16 cellular contexts compared by ENCODE assay signal in the genomic region with DNA sequence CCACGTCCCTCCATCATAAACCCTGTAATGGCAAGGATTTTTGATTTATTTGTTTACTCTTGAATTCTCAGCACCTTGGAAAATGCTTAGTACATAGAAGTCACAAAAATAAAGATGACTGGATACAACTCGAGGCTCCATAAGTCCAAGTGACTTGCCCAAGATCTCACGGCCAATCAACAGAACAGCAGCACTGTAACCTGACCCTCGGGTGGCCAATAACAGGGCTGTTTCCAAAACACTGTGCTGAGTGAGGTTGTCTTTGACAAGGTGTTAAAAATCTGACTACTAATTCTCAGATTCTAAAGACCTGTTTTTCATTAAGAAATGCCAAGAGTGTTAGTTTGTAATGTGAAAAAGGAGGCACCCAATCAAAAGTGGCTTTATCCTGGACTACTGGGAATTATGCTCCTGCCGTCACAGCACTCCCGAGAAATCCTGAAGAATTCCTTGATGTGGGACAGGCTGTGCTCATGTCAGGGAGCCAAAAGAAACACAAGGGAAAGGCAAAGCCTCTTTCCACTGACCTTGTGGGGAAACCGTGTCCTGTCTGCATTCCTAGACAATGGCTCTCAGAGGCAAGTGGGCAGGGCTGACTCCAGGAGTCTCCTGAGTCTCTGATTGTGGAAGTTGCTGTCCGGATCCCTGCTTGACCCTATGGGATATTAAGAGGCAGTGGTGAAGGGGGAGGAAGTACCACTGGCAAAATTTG.
DNase-seq lines count a peak whose midpoint lies in the region; ATAC-seq and TF ChIP-seq lines count a peak whose summit lies in the region.
"Had no signal": no experiment of that assay in that cellular context is flagged by ENCODE, and none has a peak within 500 bp of the region (broad histone marks: within the 10 kb centered on the region; RNA-seq: fewer than 3 reads in every experiment).

No MANE protein-coding gene starts in this region.

- peaks cover 25% of the 10 kb centered on the region for H3K4me1 Mint-ChIP-seq in WTC11
- H3K4me1 Mint-ChIP-seq: activated naive CD4-positive, alpha-beta T cell treated with anti-CD3 and anti-CD28 coated beads, Interleukin-2, amount 10 ng/mL, durations not matched to agents 7 days and 5 days; IgD-negative memory B cell had no signal

- no peaks in the 10 kb centered on the region for H3K9me3 ChIP-seq in right cardiac atrium (ENCODE audit: control insufficient read depth, low read length)

- H3K36me3 Mint-ChIP-seq in WTC11, result no peaks in the 10 kb centered on the region; the same call in 1 of the 2 replicates
- H3K36me3 Mint-ChIP-seq: activated naive CD4-positive, alpha-beta T cell treated with anti-CD3 and anti-CD28 coated beads, Interleukin-2, amount 10 ng/mL, durations not matched to agents 7 days and 5 days; IgD-negative memory B cell; type B pancreatic cell had no signal

- POLR2A ChIA-PET in WTC11 (lab: Charles Lee), result no interaction called here

- peaks cover 11% of the 10 kb centered on the region for H3K9me3 Mint-ChIP-seq in WTC11
- H3K9me3 Mint-ChIP-seq: activated naive CD4-positive, alpha-beta T cell treated with anti-CD3 and anti-CD28 coated beads, Interleukin-2, amount 10 ng/mL, durations not matched to agents 7 days and 5 days; type B pancreatic cell had no signal

- CTCF ChIA-PET in WTC11 (lab: Charles Lee), result no interaction called here

- peaks cover 1% of the 10 kb centered on the region for H3K4me1 ChIP-seq in right cardiac atrium (ENCODE audit: control insufficient read depth, insufficient read depth, low read length)
- H3K4me1 ChIP-seq: foreskin keratinocyte had no signal

- DNase-seq in EH (ENCODE audit: low read depth) (peak; percentile 70), choroid plexus epithelial cell (ENCODE audit: low read depth) (peak; percentile 51), right cardiac atrium (peak; percentile 66 to 83 (median 71)), retinal pigment epithelial cell (ENCODE audit: low read depth) (peak; percentile 78), RKO (ENCODE audit: low spot score) (no peak), WTC11 (ENCODE audit: low spot score) (no peak)
- DNase-seq in activated effector memory CD4-positive, alpha-beta T cell treated with anti-CD3 and anti-CD28 coated beads, Interleukin-2, amount 50 U/mL, for 16 hours, result no peak
- DNase-seq in activated naive CD4-positive, alpha-beta T cell (lab: John Stamatoyannopoulos, UW), result no peak
- DNase-seq: activated naive CD4-positive, alpha-beta T cell treated with anti-CD3 and anti-CD28 coated beads, Interleukin-2, amount 10 ng/mL, durations not matched to agents 7 days and 5 days; cortex of kidney; foreskin keratinocyte; NCI-H1105 treated with DMSO at 0.1 percent for 48 hours; stimulated activated CD4-positive, alpha-beta T cell treated with anti-CD3 and anti-CD28 coated beads, Interleukin-15, amount 100 ng/mL, for 24 hours; SW 1271 had no signal

- intact Hi-C loops in right cardiac atrium (cut with DNase I), result no loop called here

- peak; percentile 90 to 96 for ATAC-seq in right cardiac atrium
- no peak for ATAC-seq in WTC11
- ATAC-seq: foreskin keratinocyte had no signal

- TF ChIP-seq CTCF in choroid plexus epithelial cell (conservative IDR thresholded peaks at IDR 0.05; ENCODE audit: low read depth, low read length) (no peak), retinal pigment epithelial cell (conservative IDR thresholded peaks at IDR 0.05; ENCODE audit: low read depth, low read length) (no peak), WTC11 (IDR thresholded peaks at IDR 0.05) (no peak)

- no peak overlapping the region for H3K4me3 Mint-ChIP-seq in WTC11
- H3K4me3 Mint-ChIP-seq: activated naive CD4-positive, alpha-beta T cell treated with anti-CD3 and anti-CD28 coated beads, Interleukin-2, amount 10 ng/mL, durations not matched to agents 7 days and 5 days; IgD-negative memory B cell; type B pancreatic cell had no signal

- H3K27me3 Mint-ChIP-seq in WTC11 (ENCODE audit: low read depth), result no peaks in the 10 kb centered on the region; the same call in 1 of the 2 replicates
- H3K27me3 Mint-ChIP-seq: type B pancreatic cell had no signal

- H3K4me3 ChIP-seq in choroid plexus epithelial cell (ENCODE audit: low read depth, low read length) (no peak overlapping the region), right cardiac atrium (ENCODE audit: low read length) (no peak overlapping the region), retinal pigment epithelial cell (ENCODE audit: low read length) (no peak overlapping the region)

- WGBS in right cardiac atrium, result 53% methylated on average over 8 of the region's 8 CpGs

- no peaks in the 10 kb centered on the region for H3K27me3 ChIP-seq in right cardiac atrium (ENCODE audit: control insufficient read depth, insufficient read depth)

- H3K27ac ChIP-seq in right cardiac atrium (ENCODE audit: low read length), result no peak overlapping the region
- H3K27ac ChIP-seq: foreskin keratinocyte had no signal

- H3K27ac Mint-ChIP-seq in WTC11, result no peak overlapping the region
- H3K27ac Mint-ChIP-seq: activated naive CD4-positive, alpha-beta T cell treated with anti-CD3 and anti-CD28 coated beads, Interleukin-2, amount 10 ng/mL, durations not matched to agents 7 days and 5 days; IgD-negative memory B cell; type B pancreatic cell had no signal

TF ChIP-seq in WTC11, 78 proteins besides CTCF, POLR2A, EP300 and RAD21:
- TF ChIP-seq, protein P1, sequence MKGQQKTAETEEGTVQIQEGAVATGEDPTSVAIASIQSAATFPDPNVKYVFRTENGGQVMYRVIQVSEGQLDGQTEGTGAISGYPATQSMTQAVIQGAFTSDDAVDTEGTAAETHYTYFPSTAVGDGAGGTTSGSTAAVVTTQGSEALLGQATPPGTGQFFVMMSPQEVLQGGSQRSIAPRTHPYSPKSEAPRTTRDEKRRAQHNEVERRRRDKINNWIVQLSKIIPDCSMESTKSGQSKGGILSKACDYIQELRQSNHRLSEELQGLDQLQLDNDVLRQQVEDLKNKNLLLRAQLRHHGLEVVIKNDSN (CRISPR knock-in tag; IDR thresholded peaks at IDR 0.05), result no peak
- no peak for TF ChIP-seq RORB (CRISPR knock-in tag; IDR thresholded peaks at IDR 0.05)
- no peak for TF ChIP-seq ZNF232 (CRISPR knock-in tag; IDR thresholded peaks at IDR 0.05)
- TF ChIP-seq CREM (CRISPR knock-in tag; IDR thresholded peaks at IDR 0.05), result no peak
- TF ChIP-seq ZNF219 (CRISPR knock-in tag; IDR thresholded peaks at IDR 0.05; ENCODE audit: borderline replicate concordance), result no peak
- no peak for TF ChIP-seq HMGA2 (CRISPR knock-in tag; IDR thresholded peaks at IDR 0.05)
- TF ChIP-seq, protein P2, sequence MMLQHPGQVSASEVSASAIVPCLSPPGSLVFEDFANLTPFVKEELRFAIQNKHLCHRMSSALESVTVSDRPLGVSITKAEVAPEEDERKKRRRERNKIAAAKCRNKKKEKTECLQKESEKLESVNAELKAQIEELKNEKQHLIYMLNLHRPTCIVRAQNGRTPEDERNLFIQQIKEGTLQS (CRISPR knock-in tag; conservative IDR thresholded peaks at IDR 0.05), result no peak
- no peak for TF ChIP-seq NR2C2 (CRISPR knock-in tag; IDR thresholded peaks at IDR 0.05)
- TF ChIP-seq, protein P3, sequence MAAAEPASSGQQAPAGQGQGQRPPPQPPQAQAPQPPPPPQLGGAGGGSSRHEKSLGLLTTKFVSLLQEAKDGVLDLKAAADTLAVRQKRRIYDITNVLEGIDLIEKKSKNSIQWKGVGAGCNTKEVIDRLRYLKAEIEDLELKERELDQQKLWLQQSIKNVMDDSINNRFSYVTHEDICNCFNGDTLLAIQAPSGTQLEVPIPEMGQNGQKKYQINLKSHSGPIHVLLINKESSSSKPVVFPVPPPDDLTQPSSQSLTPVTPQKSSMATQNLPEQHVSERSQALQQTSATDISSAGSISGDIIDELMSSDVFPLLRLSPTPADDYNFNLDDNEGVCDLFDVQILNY (CRISPR knock-in tag; IDR thresholded peaks at IDR 0.05), result no peak
- TF ChIP-seq NFE2L1 (CRISPR knock-in tag; IDR thresholded peaks at IDR 0.05), result no peak
- TF ChIP-seq, protein P4, sequence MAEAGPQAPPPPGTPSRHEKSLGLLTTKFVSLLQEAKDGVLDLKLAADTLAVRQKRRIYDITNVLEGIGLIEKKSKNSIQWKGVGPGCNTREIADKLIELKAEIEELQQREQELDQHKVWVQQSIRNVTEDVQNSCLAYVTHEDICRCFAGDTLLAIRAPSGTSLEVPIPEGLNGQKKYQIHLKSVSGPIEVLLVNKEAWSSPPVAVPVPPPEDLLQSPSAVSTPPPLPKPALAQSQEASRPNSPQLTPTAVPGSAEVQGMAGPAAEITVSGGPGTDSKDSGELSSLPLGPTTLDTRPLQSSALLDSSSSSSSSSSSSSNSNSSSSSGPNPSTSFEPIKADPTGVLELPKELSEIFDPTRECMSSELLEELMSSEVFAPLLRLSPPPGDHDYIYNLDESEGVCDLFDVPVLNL (CRISPR knock-in tag; IDR thresholded peaks at IDR 0.05; ENCODE audit: borderline replicate concordance, low read depth), result no peak
- TF ChIP-seq, protein P5, sequence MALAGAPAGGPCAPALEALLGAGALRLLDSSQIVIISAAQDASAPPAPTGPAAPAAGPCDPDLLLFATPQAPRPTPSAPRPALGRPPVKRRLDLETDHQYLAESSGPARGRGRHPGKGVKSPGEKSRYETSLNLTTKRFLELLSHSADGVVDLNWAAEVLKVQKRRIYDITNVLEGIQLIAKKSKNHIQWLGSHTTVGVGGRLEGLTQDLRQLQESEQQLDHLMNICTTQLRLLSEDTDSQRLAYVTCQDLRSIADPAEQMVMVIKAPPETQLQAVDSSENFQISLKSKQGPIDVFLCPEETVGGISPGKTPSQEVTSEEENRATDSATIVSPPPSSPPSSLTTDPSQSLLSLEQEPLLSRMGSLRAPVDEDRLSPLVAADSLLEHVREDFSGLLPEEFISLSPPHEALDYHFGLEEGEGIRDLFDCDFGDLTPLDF (CRISPR knock-in tag; IDR thresholded peaks at IDR 0.05), result no peak

Comparison
In these comparisons a context has a peak if more than half of its experiments do, and no peak if none do; other contexts are left out.
1. DNase-seq: peak in EH (single experiment), choroid plexus epithelial cell (single experiment), right cardiac atrium (3 of 3) and retinal pigment epithelial cell (single experiment); none in activated effector memory CD4-positive, alpha-beta T cell treated with anti-CD3 and anti-CD28 coated beads, Interleukin-2, amount 50 U/mL, for 16 hours (single experiment), activated naive CD4-positive, alpha-beta T cell (0 of 4), RKO (single experiment) and WTC11 (single experiment).